12 cellular contexts compared by ENCODE assay signal in genomic region chr19:5262721-5263120, GRCh38.
"Had no signal": no experiment of that assay in that cellular context is flagged by ENCODE, and none has a peak within 500 bp of the region (broad histone marks: within the 10 kb centered on the region; RNA-seq: fewer than 3 reads in every experiment).

No MANE protein-coding gene starts in this region.

- H3K4me3 ChIP-seq: esophagus muscularis mucosa, gastrocnemius medialis had no signal

- H3K27me3 Mint-ChIP-seq: dendritic cell treated with granulocyte-macrophage colony-stimulating factor and Interleukin-4, amounts not matched to agents 40 ng/mL and 50 ng/mL, for 4 days; type B pancreatic cell had no signal

- H3K4me1 ChIP-seq: esophagus muscularis mucosa, gastrocnemius medialis had no signal

- H3K9me3 Mint-ChIP-seq: dendritic cell treated with granulocyte-macrophage colony-stimulating factor and Interleukin-4, amounts not matched to agents 40 ng/mL and 50 ng/mL, for 4 days; effector memory CD8-positive, alpha-beta T cell; nephron progenitor cell; type B pancreatic cell had no signal

- H3K9me3 ChIP-seq: esophagus muscularis mucosa, gastrocnemius medialis had no signal

- ATAC-seq: effector memory CD8-positive, alpha-beta T cell; gastrocnemius medialis; left colon; naive thymus-derived CD4-positive, alpha-beta T cell; sciatic nerve had no signal

- H3K4me1 Mint-ChIP-seq: naive thymus-derived CD4-positive, alpha-beta T cell; nephron progenitor cell had no signal

- H3K27ac Mint-ChIP-seq: dendritic cell treated with granulocyte-macrophage colony-stimulating factor and Interleukin-4, amounts not matched to agents 40 ng/mL and 50 ng/mL, for 4 days; effector memory CD8-positive, alpha-beta T cell; naive thymus-derived CD4-positive, alpha-beta T cell; nephron progenitor cell; type B pancreatic cell had no signal

- DNase-seq: effector memory CD8-positive, alpha-beta T cell; gastrocnemius medialis; left colon; mammary epithelial cell; naive thymus-derived CD4-positive, alpha-beta T cell; nephron progenitor cell; stimulated activated naive CD4-positive, alpha-beta T cell treated with Interleukin-2 at 50 U/mL for 16 hours had no signal

- H3K4me3 Mint-ChIP-seq: dendritic cell treated with granulocyte-macrophage colony-stimulating factor and Interleukin-4, amounts not matched to agents 40 ng/mL and 50 ng/mL, for 4 days; effector memory CD8-positive, alpha-beta T cell; naive thymus-derived CD4-positive, alpha-beta T cell; nephron progenitor cell; type B pancreatic cell had no signal

- H3K27ac ChIP-seq: epithelial cell of prostate, esophagus muscularis mucosa, gastrocnemius medialis had no signal

- H3K27me3 ChIP-seq: esophagus muscularis mucosa, gastrocnemius medialis had no signal
